ENCODE assay signal across 31 cellular contexts in genomic region chr19:2317756-2318155, GRCh38. TPM values are rescaled to one million over a fixed set of nuclear protein-coding genes. Genes with fewer than 3 reads are reported as not detected.
"Had no signal": no experiment of that assay in that cellular context is flagged by ENCODE, and none has a peak within 500 bp of the region (broad histone marks: within the 10 kb centered on the region; RNA-seq: fewer than 3 reads in every experiment).

No MANE protein-coding gene starts in this region.

- H3K27me3 ChIP-seq: brain microvascular endothelial cell had no signal

- ATAC-seq: activated CD4-positive, CD25-positive, alpha-beta regulatory T cell treated with anti-CD3 and anti-CD28 coated beads, Interleukin-2, amount 50 U/mL, for 24 hours; effector memory CD8-positive, alpha-beta T cell; gastrocnemius medialis; naive thymus-derived CD4-positive, alpha-beta T cell had no signal

- H3K4me3 ChIP-seq: coronary artery, gastrocnemius medialis, left ventricle myocardium inferior, lung, right atrium auricular region, thoracic aorta had no signal

- H3K4me3 Mint-ChIP-seq: activated naive CD4-positive, alpha-beta T cell treated with anti-CD3 and anti-CD28 coated beads, Interleukin-2, amount 10 ng/mL, durations not matched to agents 7 days and 5 days; activated naive CD8-positive, alpha-beta T cell treated with anti-CD3 and anti-CD28 coated beads, Interleukin-2, amount 10 ng/mL, durations not matched to agents 7 days and 5 days; effector memory CD8-positive, alpha-beta T cell; naive thymus-derived CD4-positive, alpha-beta T cell; stimulated activated naive CD8-positive, alpha-beta T cell treated with anti-CD3 and anti-CD28 coated beads, Interleukin-15, Interleukin-2, amounts not matched to agents 100 ng/mL and 50 ng/mL, for 24 hours; T-helper 2 cell treated with Interferon-gamma antibody and Interleukin-4, amounts not matched to agents 5 μg/mL and 100 μg/mL, for 36 hours had no signal

- H3K9me3 ChIP-seq: gastrocnemius medialis had no signal

- H3K27ac ChIP-seq: brain microvascular endothelial cell, coronary artery, gastrocnemius medialis, right atrium auricular region, thoracic aorta, VCaP had no signal

- H3K4me1 Mint-ChIP-seq: activated naive CD8-positive, alpha-beta T cell treated with anti-CD3 and anti-CD28 coated beads, Interleukin-2, amount 10 ng/mL, durations not matched to agents 7 days and 5 days had no signal

- H3K4me1 ChIP-seq: gastrocnemius medialis had no signal

- H3K36me3 Mint-ChIP-seq: activated naive CD4-positive, alpha-beta T cell treated with anti-CD3 and anti-CD28 coated beads, Interleukin-2, amount 10 ng/mL, durations not matched to agents 7 days and 5 days; activated naive CD8-positive, alpha-beta T cell treated with anti-CD3 and anti-CD28 coated beads, Interleukin-2, amount 10 ng/mL, durations not matched to agents 7 days and 5 days had no signal

- H3K27ac Mint-ChIP-seq: activated naive CD4-positive, alpha-beta T cell treated with anti-CD3 and anti-CD28 coated beads, Interleukin-2, amount 10 ng/mL, durations not matched to agents 7 days and 5 days; activated naive CD8-positive, alpha-beta T cell treated with anti-CD3 and anti-CD28 coated beads, Interleukin-2, amount 10 ng/mL, durations not matched to agents 7 days and 5 days; naive thymus-derived CD4-positive, alpha-beta T cell; stimulated activated naive CD8-positive, alpha-beta T cell treated with anti-CD3 and anti-CD28 coated beads, Interleukin-15, Interleukin-2, amounts not matched to agents 100 ng/mL and 50 ng/mL, for 24 hours; T-helper 2 cell treated with Interferon-gamma antibody and Interleukin-4, amounts not matched to agents 5 μg/mL and 100 μg/mL, for 36 hours had no signal

- DNase-seq: activated CD4-positive, alpha-beta T cell treated with anti-CD3 and anti-CD28 coated beads for 48 hours; activated CD4-positive, alpha-beta T cell treated with anti-CD3 and anti-CD28 coated beads, Interleukin-2, amount 50 U/mL, for 48 hours; activated CD8-positive, alpha-beta memory T cell treated with anti-CD3 and anti-CD28 coated beads for 24 hours; activated gamma-delta T cell; activated naive CD4-positive, alpha-beta T cell treated with anti-CD3 and anti-CD28 coated beads, Interleukin-2, amount 10 ng/mL, durations not matched to agents 7 days and 5 days; activated naive CD8-positive, alpha-beta T cell treated with anti-CD3 and anti-CD28 coated beads, Interleukin-2, amount 10 ng/mL, durations not matched to agents 7 days and 5 days; activated T-cell treated with anti-CD3 and anti-CD28 coated beads, Interleukin-2, amount 50 U/mL, for 1 hour; amniotic stem cell; brain microvascular endothelial cell; effector memory CD8-positive, alpha-beta T cell; erythroblast; gastrocnemius medialis; glutamatergic neuron; left ventricle myocardium inferior; naive thymus-derived CD4-positive, alpha-beta T cell; occipital lobe; T-helper 1 cell; trophoblast cell had no signal

RNA-seq across cellular contexts. Expression of gene LINGO3, which starts 9.8 kb away (rescaled TPM):
- total RNA-seq: astrocyte, cardiac septum, gastrocnemius medialis, left ventricle myocardium inferior, pulmonary artery endothelial cell, right atrium auricular region, subcutaneous adipose tissue had no signal

RNA-seq across cellular contexts. Expression of gene PEAK3, which starts 35.8 kb away (rescaled TPM):
- total RNA-seq: cerebellum, occipital lobe, pulmonary artery endothelial cell had no signal

RNA-seq across cellular contexts. Expression of gene TMPRSS9, which starts 42.3 kb away (rescaled TPM):
- total RNA-seq: cardiac septum; gastrocnemius medialis; left ventricle myocardium inferior; naive thymus-derived CD4-positive, alpha-beta T cell; pulmonary artery endothelial cell; right atrium auricular region; subcutaneous adipose tissue had no signal
